8 cellular contexts compared by ENCODE assay signal in genomic region chr22:36356708-36357694, GRCh38. TPM values are rescaled to one million over a fixed set of nuclear protein-coding genes. Genes with fewer than 3 reads are reported as not detected.
DNase-seq lines count a peak whose midpoint lies in the region; ATAC-seq and TF ChIP-seq lines count a peak whose summit lies in the region.

No MANE protein-coding gene starts in this region.

- H3K9me3 ChIP-seq in mesodermal cell (ENCODE audit: control insufficient read depth, low read length) (no peaks in the 10 kb centered on the region), upper lobe of left lung (no peaks in the 10 kb centered on the region)

- peak; percentile 19 for ATAC-seq in activated naive CD8-positive, alpha-beta T cell treated with anti-CD3 and anti-CD28 coated beads, Interleukin-2, amount 10 ng/mL, durations not matched to agents 7 days and 5 days (ENCODE audit: low read depth)
- ATAC-seq in upper lobe of left lung (ENCODE audit: low FRiP score in 2 of 2) (no peak), HG02970 (IDR thresholded peaks at IDR 0.05; ENCODE audit: low FRiP score, unreplicated experiment) (no peak)

- peak overlapping the region; percentile 69 for H3K4me3 Mint-ChIP-seq in activated naive CD8-positive, alpha-beta T cell treated with anti-CD3 and anti-CD28 coated beads, Interleukin-2, amount 10 ng/mL, durations not matched to agents 7 days and 5 days

- no peak for TF ChIP-seq EP300 in upper lobe of left lung (IDR thresholded peaks at IDR 0.05)

- peaks cover 49% of the 10 kb centered on the region for H3K36me3 ChIP-seq in mesodermal cell (ENCODE audit: control insufficient read depth, insufficient read depth, low read length)
- peaks cover 0 to 3% (median 0%) of the 10 kb centered on the region in 4 donors for H3K36me3 ChIP-seq in upper lobe of left lung

- no peak for TF ChIP-seq POLR2A in upper lobe of left lung (IDR thresholded peaks at IDR 0.05)

- H3K36me3 Mint-ChIP-seq in activated naive CD8-positive, alpha-beta T cell treated with anti-CD3 and anti-CD28 coated beads, Interleukin-2, amount 10 ng/mL, durations not matched to agents 7 days and 5 days, result peaks cover 24% of the 10 kb centered on the region

- H3K4me3 ChIP-seq in mesodermal cell (ENCODE audit: extremely low read depth, insufficient read depth, low read length, poor library complexity, severe bottlenecking) (no peak overlapping the region), upper lobe of left lung (no peak overlapping the region)

- peaks cover 86% of the 10 kb centered on the region for H3K4me1 Mint-ChIP-seq in activated naive CD8-positive, alpha-beta T cell treated with anti-CD3 and anti-CD28 coated beads, Interleukin-2, amount 10 ng/mL, durations not matched to agents 7 days and 5 days

- no peaks in the 10 kb centered on the region for H3K27me3 Mint-ChIP-seq in activated naive CD8-positive, alpha-beta T cell treated with anti-CD3 and anti-CD28 coated beads, Interleukin-2, amount 10 ng/mL, durations not matched to agents 7 days and 5 days

- H3K27ac ChIP-seq in mesodermal cell (ENCODE audit: low read depth, low read length, severe bottlenecking) (peak overlapping the region; percentile 69), upper lobe of left lung (peak overlapping the region; percentile 42 to 95 (median 70))

- WGBS in mesodermal cell (ENCODE audit: insufficient coverage in 2 of 2), 2 experiments, result 91 to 92% methylated on average over 24 to 27 of the region's 28 CpGs
- WGBS in upper lobe of left lung, 2 donors, result 59 to 61% methylated on average over 28 of the region's 28 CpGs

- no peaks in the 10 kb centered on the region for H3K9me3 Mint-ChIP-seq in activated naive CD8-positive, alpha-beta T cell treated with anti-CD3 and anti-CD28 coated beads, Interleukin-2, amount 10 ng/mL, durations not matched to agents 7 days and 5 days

- no peaks in the 10 kb centered on the region for H3K27me3 ChIP-seq in upper lobe of left lung

- H3K4me1 ChIP-seq in mesodermal cell (ENCODE audit: control insufficient read depth, insufficient read depth, low read length, poor library complexity, severe bottlenecking) (peaks cover 94% of the 10 kb centered on the region), upper lobe of left lung (peaks cover 94 to 100% (median 98%) of the 10 kb centered on the region in 4 donors)

- peak overlapping the region; percentile 78 for H3K27ac Mint-ChIP-seq in activated naive CD8-positive, alpha-beta T cell treated with anti-CD3 and anti-CD28 coated beads, Interleukin-2, amount 10 ng/mL, durations not matched to agents 7 days and 5 days

- POLR2A ChIA-PET in activated naive CD8-positive, alpha-beta T cell treated with anti-CD3 and anti-CD28 coated beads, Interleukin-2, amount 10 ng/mL, durations not matched to agents 7 days and 5 days (lab: Charles Lee), result interaction anchor here (1.0 to 3.1 kb wide), 12 partner anchors 7 to 29 kb away, joined by 3 to 17 read pairs (median 6); no protein-coding TSS in a partner anchor

- DNase-seq in activated effector memory CD4-positive, alpha-beta T cell treated with anti-CD3 and anti-CD28 coated beads, Interleukin-2, amount 50 U/mL, for 16 hours, result peak; percentile 82
- no peak for DNase-seq in activated effector memory CD4-positive, alpha-beta T cell treated with Interleukin-2 at 50 U/mL for 16 hours
- DNase-seq in activated naive CD8-positive, alpha-beta T cell treated with anti-CD3 and anti-CD28 coated beads, Interleukin-2, amount 10 ng/mL, durations not matched to agents 7 days and 5 days, result no peak
- DNase-seq in upper lobe of left lung, result no peak
- no peak for DNase-seq in cortex of kidney (lab: John Stamatoyannopoulos, UW)
- no peak for DNase-seq in NCI-H2081 treated with DMSO at 0.1 percent for 48 hours (lab: John Stamatoyannopoulos, UW)

- no peak for TF ChIP-seq CTCF in upper lobe of left lung (IDR thresholded peaks at IDR 0.05)

RNA-seq across cellular contexts. Expression of gene MYH9, which starts 30.8 kb away (rescaled TPM):
- total RNA-seq in activated naive CD8-positive, alpha-beta T cell treated with anti-CD3 and anti-CD28 coated beads, Interleukin-2, amount 10 ng/mL, durations not matched to agents 7 days and 5 days, result 100 to 1,000 TPM; 803 to 821 TPM
- polyA plus RNA-seq in mesodermal cell (2013, experiment 1 of 2), result 360 TPM
- 289 TPM for polyA plus RNA-seq in mesodermal cell (2013, experiment 2 of 2)
- 100 to 1,000 TPM; 486 to 925 (median 599) TPM for total RNA-seq in upper lobe of left lung
